In the genomic region with DNA sequence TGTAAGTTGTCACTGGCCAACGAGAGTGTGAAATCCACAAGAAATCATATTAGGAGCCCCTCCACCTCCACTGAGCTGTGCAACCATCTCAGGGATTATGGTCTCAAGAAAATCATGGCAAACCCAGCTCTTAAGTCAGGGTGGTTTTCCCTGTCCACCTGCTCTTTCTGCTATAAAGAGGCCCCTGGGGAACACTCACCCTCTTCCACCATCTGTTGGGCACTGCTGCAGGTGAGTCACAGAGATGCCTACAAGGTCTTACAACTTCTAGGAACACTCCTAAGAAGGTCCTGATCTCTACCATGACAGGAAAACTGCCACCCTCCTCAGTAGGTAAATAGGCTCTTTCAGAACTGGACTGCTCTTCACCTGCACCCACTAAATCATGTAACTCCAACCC, we compare ENCODE assay signal across 13 cellular contexts.
"Had no signal": no experiment of that assay in that cellular context is flagged by ENCODE, and none has a peak within 500 bp of the region (broad histone marks: within the 10 kb centered on the region; RNA-seq: fewer than 3 reads in every experiment).

No MANE protein-coding gene starts in this region.

- DNase-seq: activated CD4-positive, alpha-beta T cell treated with anti-CD3 and anti-CD28 coated beads for 4 hours; activated CD8-positive, alpha-beta memory T cell treated with anti-CD3 and anti-CD28 coated beads, Interleukin-2, amount 50 U/mL, for 4 hours; activated CD8-positive, alpha-beta T cell treated with anti-CD3 and anti-CD28 coated beads for 36 hours; activated effector memory CD4-positive, alpha-beta T cell treated with anti-CD3 and anti-CD28 coated beads, Interleukin-2, amount 50 U/mL, for 16 hours; activated T-cell treated with anti-CD3 and anti-CD28 coated beads, Interleukin-2, amount 50 U/mL, for 48 hours; hippocampal formation; midbrain; naive thymus-derived CD4-positive, alpha-beta T cell; ovary; stimulated activated CD4-positive, alpha-beta T cell treated with anti-CD3 and anti-CD28 coated beads, Interleukin-1b, Interleukin-23, amount 100 ng/mL, for 48 hours; stimulated activated naive CD8-positive, alpha-beta T cell treated with anti-CD3 and anti-CD28 coated beads, Interleukin-15, amount 100 ng/mL, for 72 hours had no signal

- ATAC-seq: activated CD8-positive, alpha-beta T cell treated with anti-CD3 and anti-CD28 coated beads for 36 hours; left lobe of liver; naive thymus-derived CD4-positive, alpha-beta T cell; sciatic nerve; stimulated activated naive CD8-positive, alpha-beta T cell treated with anti-CD3 and anti-CD28 coated beads, Interleukin-15, amount 100 ng/mL, for 72 hours had no signal
